In genomic region chr17:74748279-74748528, GRCh38 we compare ENCODE assay signal across 1 cellular context.
TF ChIP-seq lines count a peak whose summit lies in the region.

No MANE protein-coding gene starts in this region.

TF ChIP-seq in HepG2, 621 proteins besides CTCF, POLR2A, EP300 and RAD21 (continued from another document and continues in another):
- TF ChIP-seq, protein P1, sequence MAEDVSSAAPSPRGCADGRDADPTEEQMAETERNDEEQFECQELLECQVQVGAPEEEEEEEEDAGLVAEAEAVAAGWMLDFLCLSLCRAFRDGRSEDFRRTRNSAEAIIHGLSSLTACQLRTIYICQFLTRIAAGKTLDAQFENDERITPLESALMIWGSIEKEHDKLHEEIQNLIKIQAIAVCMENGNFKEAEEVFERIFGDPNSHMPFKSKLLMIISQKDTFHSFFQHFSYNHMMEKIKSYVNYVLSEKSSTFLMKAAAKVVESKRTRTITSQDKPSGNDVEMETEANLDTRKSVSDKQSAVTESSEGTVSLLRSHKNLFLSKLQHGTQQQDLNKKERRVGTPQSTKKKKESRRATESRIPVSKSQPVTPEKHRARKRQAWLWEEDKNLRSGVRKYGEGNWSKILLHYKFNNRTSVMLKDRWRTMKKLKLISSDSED (CRISPR knock-in tag; IDR thresholded peaks at IDR 0.05), result no peak
- TF ChIP-seq, protein P2, sequence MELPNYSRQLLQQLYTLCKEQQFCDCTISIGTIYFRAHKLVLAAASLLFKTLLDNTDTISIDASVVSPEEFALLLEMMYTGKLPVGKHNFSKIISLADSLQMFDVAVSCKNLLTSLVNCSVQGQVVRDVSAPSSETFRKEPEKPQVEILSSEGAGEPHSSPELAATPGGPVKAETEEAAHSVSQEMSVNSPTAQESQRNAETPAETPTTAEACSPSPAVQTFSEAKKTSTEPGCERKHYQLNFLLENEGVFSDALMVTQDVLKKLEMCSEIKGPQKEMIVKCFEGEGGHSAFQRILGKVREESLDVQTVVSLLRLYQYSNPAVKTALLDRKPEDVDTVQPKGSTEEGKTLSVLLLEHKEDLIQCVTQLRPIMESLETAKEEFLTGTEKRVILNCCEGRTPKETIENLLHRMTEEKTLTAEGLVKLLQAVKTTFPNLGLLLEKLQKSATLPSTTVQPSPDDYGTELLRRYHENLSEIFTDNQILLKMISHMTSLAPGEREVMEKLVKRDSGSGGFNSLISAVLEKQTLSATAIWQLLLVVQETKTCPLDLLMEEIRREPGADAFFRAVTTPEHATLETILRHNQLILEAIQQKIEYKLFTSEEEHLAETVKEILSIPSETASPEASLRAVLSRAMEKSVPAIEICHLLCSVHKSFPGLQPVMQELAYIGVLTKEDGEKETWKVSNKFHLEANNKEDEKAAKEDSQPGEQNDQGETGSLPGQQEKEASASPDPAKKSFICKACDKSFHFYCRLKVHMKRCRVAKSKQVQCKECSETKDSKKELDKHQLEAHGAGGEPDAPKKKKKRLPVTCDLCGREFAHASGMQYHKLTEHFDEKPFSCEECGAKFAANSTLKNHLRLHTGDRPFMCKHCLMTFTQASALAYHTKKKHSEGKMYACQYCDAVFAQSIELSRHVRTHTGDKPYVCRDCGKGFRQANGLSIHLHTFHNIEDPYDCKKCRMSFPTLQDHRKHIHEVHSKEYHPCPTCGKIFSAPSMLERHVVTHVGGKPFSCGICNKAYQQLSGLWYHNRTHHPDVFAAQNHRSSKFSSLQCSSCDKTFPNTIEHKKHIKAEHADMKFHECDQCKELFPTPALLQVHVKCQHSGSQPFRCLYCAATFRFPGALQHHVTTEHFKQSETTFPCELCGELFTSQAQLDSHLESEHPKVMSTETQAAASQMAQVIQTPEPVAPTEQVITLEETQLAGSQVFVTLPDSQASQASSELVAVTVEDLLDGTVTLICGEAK (IDR thresholded peaks at IDR 0.05), result no peak
- TF ChIP-seq, protein P2 (CRISPR knock-in tag; IDR thresholded peaks at IDR 0.05), result no peak
- TF ChIP-seq FOXO1 (CRISPR knock-in tag; IDR thresholded peaks at IDR 0.05) (no peak), ZNF34 (CRISPR knock-in tag; IDR thresholded peaks at IDR 0.05; ENCODE audit: borderline replicate concordance) (no peak), HNF1A (IDR thresholded peaks at IDR 0.05; ENCODE audit: low read depth) (no peak), HNF1A (CRISPR knock-in tag; IDR thresholded peaks at IDR 0.05; ENCODE audit: borderline replicate concordance) (no peak), MTA1 (CRISPR knock-in tag; IDR thresholded peaks at IDR 0.05; ENCODE audit: borderline replicate concordance) (no peak), REST (IDR thresholded peaks at IDR 0.05; ENCODE audit: borderline replicate concordance in 1 of 2, low read depth in 1 of 2, low read length in 2 of 2) (no peak), SMARCE1 (IDR thresholded peaks at IDR 0.05; ENCODE audit: borderline replicate concordance) (no peak), ATRX (CRISPR knock-in tag; IDR thresholded peaks at IDR 0.05; ENCODE audit: borderline replicate concordance) (no peak), DNMT1 (CRISPR knock-in tag; IDR thresholded peaks at IDR 0.05) (no peak), MIXL1 (CRISPR knock-in tag; IDR thresholded peaks at IDR 0.05) (no peak), NR3C1 (CRISPR knock-in tag; IDR thresholded peaks at IDR 0.05) (no peak), ELF4 (CRISPR knock-in tag; IDR thresholded peaks at IDR 0.05; ENCODE audit: borderline replicate concordance) (no peak), KAT2B (IDR thresholded peaks at IDR 0.05; ENCODE audit: borderline replicate concordance, low read depth, low read length) (no peak), SRSF4 (IDR thresholded peaks at IDR 0.05; ENCODE audit: low read depth, low read length, poor library complexity, severe bottlenecking) (no peak), PRDM4 (CRISPR knock-in tag; IDR thresholded peaks at IDR 0.05; ENCODE audit: borderline replicate concordance) (no peak), ELF1 (CRISPR knock-in tag; IDR thresholded peaks at IDR 0.05) (peak; percentile 1; the same call in 1 of the 2 replicates), ZNF83 (CRISPR knock-in tag; IDR thresholded peaks at IDR 0.05; ENCODE audit: borderline replicate concordance) (no peak), ZNF652 (CRISPR knock-in tag; IDR thresholded peaks at IDR 0.05; ENCODE audit: borderline replicate concordance, low read depth) (no peak), BCL6 (CRISPR knock-in tag; IDR thresholded peaks at IDR 0.05) (no peak), MTF1 (CRISPR knock-in tag; IDR thresholded peaks at IDR 0.05) (no peak), EZH2 (conservative IDR thresholded peaks at IDR 0.05; ENCODE audit: low read depth, low read length) (no peak), DDIT3 (CRISPR knock-in tag; IDR thresholded peaks at IDR 0.05) (no peak), ZNF850 (CRISPR knock-in tag; conservative IDR thresholded peaks at IDR 0.05) (no peak), KLF15 (CRISPR knock-in tag; IDR thresholded peaks at IDR 0.05; ENCODE audit: borderline replicate concordance) (no peak), ZNF672 (CRISPR knock-in tag; IDR thresholded peaks at IDR 0.05) (no peak), HNF4A (CRISPR knock-in tag; IDR thresholded peaks at IDR 0.05) (no peak), PHF20 (CRISPR knock-in tag; IDR thresholded peaks at IDR 0.05) (peak; percentile 22; the same call in 1 of the 2 replicates), KLF11 (CRISPR knock-in tag; IDR thresholded peaks at IDR 0.05) (no peak), ZNF317 (CRISPR knock-in tag; IDR thresholded peaks at IDR 0.05) (no peak)
- TF ChIP-seq, protein P3, sequence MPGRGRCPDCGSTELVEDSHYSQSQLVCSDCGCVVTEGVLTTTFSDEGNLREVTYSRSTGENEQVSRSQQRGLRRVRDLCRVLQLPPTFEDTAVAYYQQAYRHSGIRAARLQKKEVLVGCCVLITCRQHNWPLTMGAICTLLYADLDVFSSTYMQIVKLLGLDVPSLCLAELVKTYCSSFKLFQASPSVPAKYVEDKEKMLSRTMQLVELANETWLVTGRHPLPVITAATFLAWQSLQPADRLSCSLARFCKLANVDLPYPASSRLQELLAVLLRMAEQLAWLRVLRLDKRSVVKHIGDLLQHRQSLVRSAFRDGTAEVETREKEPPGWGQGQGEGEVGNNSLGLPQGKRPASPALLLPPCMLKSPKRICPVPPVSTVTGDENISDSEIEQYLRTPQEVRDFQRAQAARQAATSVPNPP (CRISPR knock-in tag; IDR thresholded peaks at IDR 0.05), result no peak
- TF ChIP-seq, protein P4, sequence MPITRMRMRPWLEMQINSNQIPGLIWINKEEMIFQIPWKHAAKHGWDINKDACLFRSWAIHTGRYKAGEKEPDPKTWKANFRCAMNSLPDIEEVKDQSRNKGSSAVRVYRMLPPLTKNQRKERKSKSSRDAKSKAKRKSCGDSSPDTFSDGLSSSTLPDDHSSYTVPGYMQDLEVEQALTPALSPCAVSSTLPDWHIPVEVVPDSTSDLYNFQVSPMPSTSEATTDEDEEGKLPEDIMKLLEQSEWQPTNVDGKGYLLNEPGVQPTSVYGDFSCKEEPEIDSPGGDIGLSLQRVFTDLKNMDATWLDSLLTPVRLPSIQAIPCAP (CRISPR knock-in tag; IDR thresholded peaks at IDR 0.05; ENCODE audit: low read depth), result no peak
- TF ChIP-seq, protein P5, sequence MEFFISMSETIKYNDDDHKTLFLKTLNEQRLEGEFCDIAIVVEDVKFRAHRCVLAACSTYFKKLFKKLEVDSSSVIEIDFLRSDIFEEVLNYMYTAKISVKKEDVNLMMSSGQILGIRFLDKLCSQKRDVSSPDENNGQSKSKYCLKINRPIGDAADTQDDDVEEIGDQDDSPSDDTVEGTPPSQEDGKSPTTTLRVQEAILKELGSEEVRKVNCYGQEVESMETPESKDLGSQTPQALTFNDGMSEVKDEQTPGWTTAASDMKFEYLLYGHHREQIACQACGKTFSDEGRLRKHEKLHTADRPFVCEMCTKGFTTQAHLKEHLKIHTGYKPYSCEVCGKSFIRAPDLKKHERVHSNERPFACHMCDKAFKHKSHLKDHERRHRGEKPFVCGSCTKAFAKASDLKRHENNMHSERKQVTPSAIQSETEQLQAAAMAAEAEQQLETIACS (CRISPR knock-in tag; IDR thresholded peaks at IDR 0.05), result no peak
